In genomic region chr1:31423418-31423947, GRCh38 we compare ENCODE assay signal across 9 cellular contexts. TPM values are rescaled to one million over a fixed set of nuclear protein-coding genes. Genes with fewer than 3 reads are reported as not detected.
A peak's percentile ranks its signal among the peaks of the same experiment; 100 is the strongest.
DNase-seq lines count a peak whose midpoint lies in the region; ATAC-seq, FAIRE-seq and TF ChIP-seq lines count a peak whose summit lies in the region.
"Had no signal": no experiment of that assay in that cellular context is flagged by ENCODE, and none has a peak within 500 bp of the region (broad histone marks: within the 10 kb centered on the region; RNA-seq: fewer than 3 reads in every experiment).

No MANE protein-coding gene starts in this region.

- peaks cover 64% of the 10 kb centered on the region for H3K4me1 ChIP-seq in HepG2 (ENCODE audit: insufficient read depth, low read length)
- no peaks in the 10 kb centered on the region for H3K4me1 ChIP-seq in CD8-positive, alpha-beta memory T cell (ENCODE audit: insufficient read depth, low read length)
- H3K4me1 ChIP-seq in body of pancreas: peaks cover 4% of the 10 kb centered on the region
- H3K4me1 ChIP-seq in H9 (ENCODE audit: insufficient read depth, low read length): no peaks in the 10 kb centered on the region

- peaks cover 0 to 4% (median 0%) of the 10 kb centered on the region in 3 donors for H3K4me1 Mint-ChIP-seq in CD8-positive, alpha-beta memory T cell
- peaks cover 10 to 15% of the 10 kb centered on the region in 2 experiments for H3K4me1 Mint-ChIP-seq in H9

- peaks cover 9% of the 10 kb centered on the region for H3K79me2 ChIP-seq in HepG2 (ENCODE audit: insufficient read depth, low read length)
- no peaks in the 10 kb centered on the region for H3K79me2 ChIP-seq in H9 (ENCODE audit: insufficient read depth, low read length)

- H3K4me3 ChIP-seq in HepG2 (replicated peaks in 1 of 3; ENCODE audit: insufficient read depth in 1 of 3, low read depth in 2 of 3, low read length in 3 of 3) (no peak overlapping the region), body of pancreas (no peak overlapping the region)
- H3K4me3 ChIP-seq in CD8-positive, alpha-beta memory T cell (ENCODE audit: low read length): no peak overlapping the region
- H3K4me3 ChIP-seq: cardiac muscle cell had no signal

- CTCF ChIA-PET in HepG2 (lab: Yijun Ruan, JAX; ENCODE audit: low intra/inter-chr PET ratio, low total read pairs): interaction anchor here (1.1 to 4.6 kb wide), 4 partner anchors 25 to 240 kb away, joined by 4 to 95 read pairs (median 17); no protein-coding TSS in a partner anchor
- CTCF ChIA-PET in CD8-positive, alpha-beta memory T cell (lab: Charles Lee): interaction anchor here (0.7 to 2.0 kb wide), 4 partner anchors 12 to 262 kb away, joined by 3 to 6 read pairs (median 4); no protein-coding TSS in a partner anchor

- H2BK12ac ChIP-seq in H9 (ENCODE audit: insufficient read length, low read depth, low read length): no peak overlapping the region

- no peak overlapping the region for H3K9ac ChIP-seq in HepG2 (ENCODE audit: insufficient read depth, low read depth, low read length)
- H3K9ac ChIP-seq in H9 (ENCODE audit: extremely low read depth, insufficient read length, low read length): no peak overlapping the region

- H3K9me3 ChIP-seq in HepG2 (ENCODE audit: low read length): no peaks in the 10 kb centered on the region
- no peaks in the 10 kb centered on the region for H3K9me3 ChIP-seq in CD8-positive, alpha-beta memory T cell (ENCODE audit: low read length)
- H3K9me3 ChIP-seq in body of pancreas: no peaks in the 10 kb centered on the region
- H3K9me3 ChIP-seq in H9 (ENCODE audit: control insufficient read depth, low read depth, low read length): no peaks in the 10 kb centered on the region

- peaks cover 4% of the 10 kb centered on the region; the same call in 1 of the 2 replicates for H4K20me1 ChIP-seq in HepG2 (ENCODE audit: insufficient read depth, low read length)
- H4K20me1 ChIP-seq in H9 (ENCODE audit: control insufficient read depth, insufficient read depth, insufficient read length): no peaks in the 10 kb centered on the region

- intact Hi-C loops in HepG2 (cut with micrococcal nuclease; ENCODE audit: unreplicated experiment): no loop called here
- intact Hi-C loops in body of pancreas (cut with DNase I): loop anchor here (10.0 kb wide), 1 partner anchor 121 kb away; no protein-coding TSS in a partner anchor

- no peak overlapping the region for H3K4me3 Mint-ChIP-seq in CD8-positive, alpha-beta memory T cell
- H3K4me3 Mint-ChIP-seq in H9: no peak overlapping the region; a peak in 1 of 5 replicates

- no peak overlapping the region for H3K27ac Mint-ChIP-seq in CD8-positive, alpha-beta memory T cell
- no peak overlapping the region for H3K27ac Mint-ChIP-seq in H9

- H3K36me3 ChIP-seq in HepG2 (replicated peaks in 1 of 2; ENCODE audit: control insufficient read depth in 1 of 2, insufficient read depth in 2 of 2, low read length in 2 of 2): peaks cover 2 to 10% of the 10 kb centered on the region in 2 experiments; a peak in 4 of 5 replicates
- H3K36me3 ChIP-seq in CD8-positive, alpha-beta memory T cell (ENCODE audit: insufficient read depth, low read length): no peaks in the 10 kb centered on the region
- H3K36me3 ChIP-seq in body of pancreas (replicated peaks in 1 of 2; ENCODE audit: insufficient read depth in 1 of 2, low read depth in 2 of 2): no peaks in the 10 kb centered on the region
- H3K36me3 ChIP-seq: cardiac muscle cell had no signal

- TF ChIP-seq EP300 in HepG2 (IDR thresholded peaks at IDR 0.05; ENCODE audit: low read depth in 2 of 2, low read length in 2 of 2) (no peak), HepG2 (CRISPR knock-in tag; IDR thresholded peaks at IDR 0.05; ENCODE audit: borderline replicate concordance) (no peak)

- H2BK20ac ChIP-seq in H9 (ENCODE audit: low read depth, low read length, poor library complexity, severe bottlenecking): no peak overlapping the region

- no peak overlapping the region for H2AK5ac ChIP-seq in H9 (ENCODE audit: insufficient read length, low read length)

- no TSS peak for BruUV-seq in HepG2 (replicated peaks; lab: Mats Ljungman, UMichigan)

- H3K18ac ChIP-seq in H9 (ENCODE audit: insufficient read length, low read depth, low read length): no peak overlapping the region

- TF ChIP-seq RAD21 in HepG2 (CRISPR knock-in tag; IDR thresholded peaks at IDR 0.05): no peak

- H3T11ph ChIP-seq in H9 (ENCODE audit: low read length): no peak overlapping the region

- no peak overlapping the region for H4K8ac ChIP-seq in H9 (replicated peaks; ENCODE audit: insufficient read length, low read depth, low read length)

- TF ChIP-seq POLR2A in HepG2 (IDR thresholded peaks at IDR 0.05; ENCODE audit: insufficient read depth in 1 of 2, low read depth in 2 of 2, low read length in 2 of 2) (no peak), body of pancreas (IDR thresholded peaks at IDR 0.05) (no peak)

- H3K14ac ChIP-seq in H9 (ENCODE audit: insufficient read depth, low read length): no peak overlapping the region

- H3K23ac ChIP-seq in H9 (ENCODE audit: insufficient read length, low read depth, low read length): no peak overlapping the region

- H3K27me3 Mint-ChIP-seq in CD8-positive, alpha-beta memory T cell: peaks cover 16 to 62% of the 10 kb centered on the region in 2 donors
- no peaks in the 10 kb centered on the region for H3K27me3 Mint-ChIP-seq in H9 (ENCODE audit: low read depth)

- H2AFZ ChIP-seq in HepG2 (ENCODE audit: low read length) (no peak overlapping the region), H9 (ENCODE audit: low read length) (no peak overlapping the region)

- no peak overlapping the region for H4K91ac ChIP-seq in H9 (ENCODE audit: insufficient read length, low read depth, low read length)

- no peaks in the 10 kb centered on the region for H3K79me1 ChIP-seq in H9 (ENCODE audit: insufficient read depth, low read depth, low read length, poor library complexity, severe bottlenecking)

- no peak overlapping the region for H2BK15ac ChIP-seq in H9 (ENCODE audit: low read depth, low read length)

- H3K56ac ChIP-seq in H9 (ENCODE audit: insufficient read length, low read depth, low read length): no peak overlapping the region

- H2BK5ac ChIP-seq in H9 (ENCODE audit: insufficient read length, low read length): no peak overlapping the region

- WGBS in HepG2 (ENCODE audit: low lambda C conversion rate): 91% methylated on average over 19 of the region's 23 CpGs
- 53 to 63% methylated on average over 5 to 23 of the region's 23 CpGs for WGBS in body of pancreas, 2 donors
- no CpG with 5 or more reads among the region's 23 CpGs for WGBS in H9 (ENCODE audit: extremely low coverage, insufficient read length, low lambda C conversion rate)

- H3K36me3 Mint-ChIP-seq in CD8-positive, alpha-beta memory T cell: no peaks in the 10 kb centered on the region
- H3K36me3 Mint-ChIP-seq in H9 (ENCODE audit: insufficient read depth in 1 of 3, low read depth in 3 of 3): peaks cover 0 to 13% (median 0%) of the 10 kb centered on the region in 3 experiments; a peak in 5 of 7 replicates

- no peak overlapping the region for H3K4ac ChIP-seq in H9 (ENCODE audit: low read depth, low read length)

- DNase-seq in HepG2 (ENCODE audit: low spot score) (no peak), body of pancreas (no peak), H9 (no peak), frontal cortex (ENCODE audit: low spot score in 2 of 2) (no peak)
- DNase-seq in CD8-positive, alpha-beta memory T cell: no peak

- no peaks in the 10 kb centered on the region for H3K9me3 Mint-ChIP-seq in CD8-positive, alpha-beta memory T cell
- no peaks in the 10 kb centered on the region for H3K9me3 Mint-ChIP-seq in H9

- in situ Hi-C loops in HepG2 (cut with HindIII; ENCODE audit: extremely low pct_ligation_motif_present, low pct_unique_long_range_greater_than_20kb): loop anchor here (10.0 kb wide), 1 partner anchor 239 kb away; no protein-coding TSS in a partner anchor

- no peak overlapping the region for H2BK120ac ChIP-seq in H9 (ENCODE audit: low read depth, low read length, poor library complexity, severe bottlenecking)

- H3K23me2 ChIP-seq in H9 (ENCODE audit: insufficient read length, low read depth, low read length, poor library complexity, severe bottlenecking): no peaks in the 10 kb centered on the region

- TF ChIP-seq CTCF in HepG2 (CRISPR knock-in tag; IDR thresholded peaks at IDR 0.05) (no peak), body of pancreas (IDR thresholded peaks at IDR 0.05) (no peak), H9 (conservative IDR thresholded peaks at IDR 0.05) (no peak)

- no peak overlapping the region for H3K27ac ChIP-seq in HepG2 (ENCODE audit: extremely low read length, insufficient read depth, low read length)
- no peak overlapping the region for H3K27ac ChIP-seq in CD8-positive, alpha-beta memory T cell (ENCODE audit: low read depth, low read length)
- H3K27ac ChIP-seq in body of pancreas: no peak overlapping the region
- no peak overlapping the region for H3K27ac ChIP-seq in H9 (ENCODE audit: insufficient read length, low read depth, low read length)
- H3K27ac ChIP-seq: cardiac muscle cell had no signal

- POLR2A ChIA-PET in HepG2 (lab: Yijun Ruan, JAX): interaction anchor here (1.3 kb wide), 1 partner anchor 88 kb away, joined by 3 read pairs; no protein-coding TSS in a partner anchor
- POLR2A ChIA-PET in CD8-positive, alpha-beta memory T cell (lab: Charles Lee): no interaction called here

- H3K4me2 ChIP-seq in HepG2 (ENCODE audit: low read depth, low read length) (no peak overlapping the region), H9 (ENCODE audit: insufficient read depth, insufficient read length, low read length) (no peak overlapping the region)

- H3K27me3 ChIP-seq in HepG2 (ENCODE audit: control insufficient read depth in 1 of 2, insufficient read depth in 2 of 2, low read length in 2 of 2): no peaks in the 10 kb centered on the region
- H3K27me3 ChIP-seq in CD8-positive, alpha-beta memory T cell (ENCODE audit: insufficient read depth, low read length, poor library complexity, severe bottlenecking): peaks cover 11% of the 10 kb centered on the region
- no peaks in the 10 kb centered on the region for H3K27me3 ChIP-seq in body of pancreas
- H3K27me3 ChIP-seq in H9 (ENCODE audit: insufficient read depth, low read length): no peaks in the 10 kb centered on the region
- H3K27me3 ChIP-seq: cardiac muscle cell had no signal

- FAIRE-seq in HepG2 (lab: Jason Lieb, UNC) (no peak), frontal cortex (lab: Jason Lieb, UNC) (no peak)

- ATAC-seq in GM18867 (IDR thresholded peaks at IDR 0.05; ENCODE audit: unreplicated experiment): peak; percentile 77
- peak; percentile 83 for ATAC-seq in GM21737 (IDR thresholded peaks at IDR 0.05; ENCODE audit: unreplicated experiment)
- peak; percentile 54 for ATAC-seq in HG03565 (IDR thresholded peaks at IDR 0.05; ENCODE audit: unreplicated experiment)
- ATAC-seq in HepG2: no peak
- ATAC-seq in body of pancreas: no peak

- H4K5ac ChIP-seq in H9 (ENCODE audit: insufficient read length, low read depth, low read length): no peak overlapping the region

RNA-seq across cellular contexts. Expression of gene SERINC2, which starts 10.5 kb away (rescaled TPM):
- 3.0 and 4.8 TPM in 2 replicates for total RNA-seq in HepG2 (2016; rRNA removed; fragmentation: Illumina TruSeq; extraction: Trizol)
- 9.1 and 12.6 TPM in 2 replicates for total RNA-seq in HepG2 (2016; cell fraction: cytosol; rRNA removed; fragmentation: Illumina TruSeq; extraction: Trizol; ENCODE audit: low read depth)
- 2.2 and 4.5 TPM in 2 replicates for total RNA-seq in HepG2 (2016; cell fraction: insoluble cytoplasmic fraction; rRNA removed; fragmentation: Illumina TruSeq; extraction: Trizol)
- 12.8 and 17.7 TPM in 2 replicates for total RNA-seq in HepG2 (2016; cell fraction: membrane; rRNA removed; fragmentation: Illumina TruSeq; extraction: Trizol)
- 4.1 and 4.4 TPM in 2 replicates for total RNA-seq in HepG2 (2016; cell fraction: nucleus; rRNA removed; fragmentation: Illumina TruSeq; extraction: Trizol)
- polyA plus RNA-seq in HepG2 (2011; rRNA removed): 126 and 165 TPM in 2 replicates
- polyA plus RNA-seq in HepG2 (2011; cell fraction: cytosol; rRNA removed): 143 and 167 TPM in 2 replicates
- polyA plus RNA-seq in HepG2 (2011; cell fraction: nucleus; rRNA removed): 209 and 229 TPM in 2 replicates
- 90.5 and 102 TPM in 2 replicates for polyA plus RNA-seq in HepG2 (2012)
- 28.9 and 29.6 TPM in 2 replicates for polyA plus RNA-seq in HepG2 (2016; cell fraction: cytosol; fragmentation: Illumina TruSeq; extraction: Trizol; ENCODE audit: low read depth)
- 6.0 and 7.0 TPM in 2 replicates for polyA plus RNA-seq in HepG2 (2016; cell fraction: insoluble cytoplasmic fraction; fragmentation: Illumina TruSeq; extraction: Trizol; ENCODE audit: low read depth)
- 31.1 and 34.7 TPM in 2 replicates for polyA plus RNA-seq in HepG2 (2016; cell fraction: membrane; fragmentation: Illumina TruSeq; extraction: Trizol; ENCODE audit: low read depth)
- 13.8 and 14.5 TPM in 2 replicates for polyA plus RNA-seq in HepG2 (2016; cell fraction: nucleus; fragmentation: Illumina TruSeq; extraction: Trizol; ENCODE audit: insufficient read depth, low read depth)
- polyA minus RNA-seq in HepG2 (2011; rRNA and poly(A)+ RNA removed; ENCODE audit: low replicate concordance): 18.6 and 182 TPM in 2 replicates
- 50.9 and 52.1 TPM in 2 replicates for polyA minus RNA-seq in HepG2 (2011; cell fraction: cytosol; rRNA and poly(A)+ RNA removed)
- 32.4 and 36.7 TPM in 2 replicates for polyA minus RNA-seq in HepG2 (2011; cell fraction: nucleus; rRNA and poly(A)+ RNA removed)
- under 1 TPM; 0.11 to 0.31 TPM for total RNA-seq in CD8-positive, alpha-beta memory T cell
- polyA plus RNA-seq in CD8-positive, alpha-beta memory T cell: not detected
- total RNA-seq in body of pancreas: 10 to 100 TPM; 14.5 to 41.2 TPM
- total RNA-seq in H9 (2021): 14.1 and 14.7 TPM in 2 replicates
- total RNA-seq in frontal cortex: 0.41 TPM

RNA-seq across cellular contexts. Expression of gene FABP3, which starts 50.6 kb away (rescaled TPM):
- total RNA-seq in HepG2 (2016; rRNA removed; fragmentation: Illumina TruSeq; extraction: Trizol) (0.24 and 0.46 TPM in 2 replicates), body of pancreas (1 to 10 TPM in 1 of 2 donors, not detected in 1; 1.0 TPM), H9 (2021) (9.0 and 10.2 TPM in 2 replicates), frontal cortex (198 TPM)
- not detected in 2 replicates for total RNA-seq in HepG2 (2016; cell fraction: cytosol; rRNA removed; fragmentation: Illumina TruSeq; extraction: Trizol; ENCODE audit: low read depth)
- total RNA-seq in HepG2 (2016; cell fraction: insoluble cytoplasmic fraction; rRNA removed; fragmentation: Illumina TruSeq; extraction: Trizol): 0.17 TPM in 1 of 2 replicates, not detected in the other
- total RNA-seq in HepG2 (2016; cell fraction: membrane; rRNA removed; fragmentation: Illumina TruSeq; extraction: Trizol): 0.40 TPM in 1 of 2 replicates, not detected in the other
- total RNA-seq in HepG2 (2016; cell fraction: nucleus; rRNA removed; fragmentation: Illumina TruSeq; extraction: Trizol): not detected in 2 replicates
- polyA plus RNA-seq in HepG2 (2011; rRNA removed): 0.21 and 0.37 TPM in 2 replicates
- polyA plus RNA-seq in HepG2 (2011; cell fraction: cytosol; rRNA removed): 0.28 and 0.64 TPM in 2 replicates
- polyA plus RNA-seq in HepG2 (2011; cell fraction: nucleus; rRNA removed): 0.38 TPM in 1 of 2 replicates, not detected in the other
- polyA plus RNA-seq in HepG2 (2012): 0.45 TPM in 1 of 2 replicates, not detected in the other
- polyA plus RNA-seq in HepG2 (2016; cell fraction: cytosol; fragmentation: Illumina TruSeq; extraction: Trizol; ENCODE audit: low read depth): not detected in 2 replicates
- not detected in 2 replicates for polyA plus RNA-seq in HepG2 (2016; cell fraction: insoluble cytoplasmic fraction; fragmentation: Illumina TruSeq; extraction: Trizol; ENCODE audit: low read depth)
- polyA plus RNA-seq in HepG2 (2016; cell fraction: membrane; fragmentation: Illumina TruSeq; extraction: Trizol; ENCODE audit: low read depth): 0.43 TPM in 1 of 2 replicates, not detected in the other
- polyA plus RNA-seq in HepG2 (2016; cell fraction: nucleus; fragmentation: Illumina TruSeq; extraction: Trizol; ENCODE audit: insufficient read depth, low read depth): not detected in 2 replicates
- 0.82 and 10.2 TPM in 2 replicates for polyA minus RNA-seq in HepG2 (2011; rRNA and poly(A)+ RNA removed; ENCODE audit: low replicate concordance)
- not detected in 2 replicates for polyA minus RNA-seq in HepG2 (2011; cell fraction: cytosol; rRNA and poly(A)+ RNA removed)
- polyA minus RNA-seq in HepG2 (2011; cell fraction: nucleus; rRNA and poly(A)+ RNA removed): not detected in 2 replicates
- not detected for total RNA-seq in CD8-positive, alpha-beta memory T cell
- not detected for polyA plus RNA-seq in CD8-positive, alpha-beta memory T cell

Comparison
In these comparisons a context has a peak if more than half of its experiments do, and no peak if none do; other contexts are left out.
1. ATAC-seq: peak in GM18867 (single experiment), GM21737 (single experiment) and HG03565 (single experiment); none in HepG2 (single experiment) and body of pancreas (single experiment).
2. RNA of gene FABP3, which starts 50.6 kb away (total RNA-seq): 198 TPM in frontal cortex (single experiment); 9.0 to 10.2 TPM in H9, 1.0 TPM in body of pancreas, not detected in CD8-positive, alpha-beta memory T cell and 0.17 to 0.46 TPM in HepG2; every median in the first group is over 10 times any median in the second.